ENCODE assay signal across 15 cellular contexts in genomic region chr2:223487447-223487846, GRCh38.
DNase-seq lines count a peak whose midpoint lies in the region; FAIRE-seq and TF ChIP-seq lines count a peak whose summit lies in the region.
"Had no signal": no experiment of that assay in that cellular context is flagged by ENCODE, and none has a peak within 500 bp of the region (broad histone marks: within the 10 kb centered on the region; RNA-seq: fewer than 3 reads in every experiment).

No MANE protein-coding gene starts in this region.

- peaks cover 23% of the 10 kb centered on the region for H3K36me3 Mint-ChIP-seq in HFFc6 (ENCODE audit: low read depth)
- H3K36me3 Mint-ChIP-seq: CD4-positive, CD25-positive, alpha-beta regulatory T cell had no signal

- no peaks in the 10 kb centered on the region for H3K79me2 ChIP-seq in MM.1S (ENCODE audit: low read length)

- H3K4me3 Mint-ChIP-seq in HFFc6 = no peak overlapping the region
- H3K4me3 Mint-ChIP-seq: CD4-positive, CD25-positive, alpha-beta regulatory T cell had no signal

- H2AFZ ChIP-seq in MM.1S (ENCODE audit: low read length) = no peak overlapping the region

- no peaks in the 10 kb centered on the region for H3K27me3 ChIP-seq in endocrine pancreas (ENCODE audit: control insufficient read depth, insufficient read depth, low read length)
- H3K27me3 ChIP-seq in MM.1S (replicated peaks; ENCODE audit: insufficient read depth, low read length) = no peaks in the 10 kb centered on the region

- H3K36me3 ChIP-seq in endocrine pancreas (ENCODE audit: control insufficient read depth, insufficient read depth, low read length) = no peaks in the 10 kb centered on the region
- H3K36me3 ChIP-seq in MM.1S (replicated peaks; ENCODE audit: insufficient read depth, low read length) = no peaks in the 10 kb centered on the region

- TF ChIP-seq CTCF in HFFc6 (IDR thresholded peaks at IDR 0.05) (no peak), MM.1S (IDR thresholded peaks at IDR 0.05; ENCODE audit: low read length) (no peak)

- H3K9ac ChIP-seq in endocrine pancreas (ENCODE audit: control insufficient read depth, insufficient read depth, low read length) = no peak overlapping the region
- H3K9ac ChIP-seq in MM.1S (ENCODE audit: low read length) = no peak overlapping the region

- no peaks in the 10 kb centered on the region for H3F3A ChIP-seq in MM.1S (ENCODE audit: insufficient read depth, low read length)

- no peak overlapping the region for H3K27ac ChIP-seq in MM.1S (ENCODE audit: low read length)

- H3K4me1 ChIP-seq in endocrine pancreas (ENCODE audit: control insufficient read depth, insufficient read depth, low read length) (peaks cover 29% of the 10 kb centered on the region), MM.1S (ENCODE audit: low read length) (no peaks in the 10 kb centered on the region)

- no peaks in the 10 kb centered on the region for H4K20me1 ChIP-seq in MM.1S (ENCODE audit: insufficient read depth, low read length)

- H3K27me3 Mint-ChIP-seq in HFFc6 (ENCODE audit: insufficient read depth) = peaks cover 2% of the 10 kb centered on the region
- H3K27me3 Mint-ChIP-seq: CD4-positive, CD25-positive, alpha-beta regulatory T cell had no signal

- H3K9me3 Mint-ChIP-seq in HFFc6 = peaks cover 12% of the 10 kb centered on the region

- peaks cover 55% of the 10 kb centered on the region for H3K4me1 Mint-ChIP-seq in HFFc6 (ENCODE audit: low read depth)

- H3K9me3 ChIP-seq in endocrine pancreas (ENCODE audit: control insufficient read depth, low read length) (no peaks in the 10 kb centered on the region), MM.1S (replicated peaks; ENCODE audit: insufficient read depth, low read length) (no peaks in the 10 kb centered on the region)

- no peak overlapping the region for H3K4me2 ChIP-seq in MM.1S (ENCODE audit: low read depth, low read length)

- peak overlapping the region; percentile 58 for H3K27ac Mint-ChIP-seq in HFFc6
- H3K27ac Mint-ChIP-seq: CD4-positive, CD25-positive, alpha-beta regulatory T cell had no signal

- DNase-seq in HFFc6 (no peak), SK-N-DZ (ENCODE audit: low spot score) (peak; percentile 93), HuH-7.5 (ENCODE audit: low spot score) (no peak), urothelium cell line (ENCODE audit: low spot score) (no peak), MM.1S (no peak), amniotic stem cell (lab: John Stamatoyannopoulos, UW) (no peak)
- DNase-seq: CD4-positive, CD25-positive, alpha-beta regulatory T cell; KBM-7; MV-4-11; NCI-H1105 treated with DMSO at 0.1 percent for 48 hours; NCI-H2029 treated with DMSO at 0.1 percent for 48 hours; NCI-H226; Right ventricle myocardium superior had no signal

- H3K4me3 ChIP-seq in endocrine pancreas (ENCODE audit: control insufficient read depth, insufficient read depth, low read length) = peak overlapping the region; percentile 7
- no peak overlapping the region for H3K4me3 ChIP-seq in MM.1S (ENCODE audit: low read length)

- no peak for FAIRE-seq in urothelium cell line (lab: Jason Lieb, UNC)
- FAIRE-seq: GM19239 had no signal

- no peaks in the 10 kb centered on the region for H3K9me2 ChIP-seq in MM.1S (replicated peaks; ENCODE audit: insufficient read depth, low read length)
